In the genomic region with DNA sequence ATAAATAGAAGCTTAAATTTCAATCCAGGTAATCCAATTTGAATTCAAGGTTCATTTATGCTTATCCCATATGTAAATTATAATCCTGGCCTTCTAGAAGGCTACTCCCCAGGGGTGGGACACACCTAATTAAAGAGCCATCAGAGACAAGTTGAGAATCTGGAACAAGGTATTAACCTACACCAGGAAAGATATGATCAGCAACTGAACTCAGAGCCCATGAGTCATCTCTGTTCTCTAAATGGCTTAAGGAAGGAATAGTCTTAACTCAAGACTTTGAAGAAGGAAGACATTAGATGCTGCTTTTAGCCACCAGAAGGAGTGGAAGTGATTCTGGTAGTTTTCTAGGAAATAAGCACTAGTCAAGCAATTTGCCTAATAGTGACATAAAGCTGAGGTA, we compare ENCODE assay signal across 15 cellular contexts.
"Had no signal": no experiment of that assay in that cellular context is flagged by ENCODE, and none has a peak within 500 bp of the region (broad histone marks: within the 10 kb centered on the region; RNA-seq: fewer than 3 reads in every experiment).

No MANE protein-coding gene starts in this region.

- H3K36me3 ChIP-seq: breast epithelium had no signal

- H3K4me1 ChIP-seq: breast epithelium, tibial nerve had no signal

- ATAC-seq: natural killer cell treated with Interleukin-12 subunit alpha and Interleukin-12 subunit beta and Interleukin-15 and Interleukin-18, amount 100 ng/mL, for 72 hours; sciatic nerve; stimulated activated naive B cell treated with anti-CD40 and anti-IgM and Interleukin-4, amounts not matched to agents 10 μg/mL and 1 μg/mL and 100 μg/mL, for 72 hours; T-cell; WTC11 had no signal

- H3K27me3 ChIP-seq: breast epithelium, dorsolateral prefrontal cortex, esophagus squamous epithelium, tibial nerve had no signal

- H3K4me3 ChIP-seq: breast epithelium, dorsolateral prefrontal cortex, esophagus squamous epithelium, tibial nerve had no signal

- H3K27ac ChIP-seq: breast epithelium, dorsolateral prefrontal cortex, esophagus squamous epithelium, tibial nerve had no signal

- DNase-seq: activated CD4-positive, alpha-beta T cell treated with anti-CD3 and anti-CD28 coated beads, Interleukin-2, amount 10 ng/mL, durations not matched to agents 24 days and 14 days; activated effector memory CD4-positive, alpha-beta T cell treated with Interleukin-2 at 50 U/mL for 16 hours; anterior cingulate cortex; dorsolateral prefrontal cortex; esophagus squamous epithelium; foreskin fibroblast; nucleus accumbens; stimulated activated CD4-positive, alpha-beta T cell treated with anti-CD3 and anti-CD28 coated beads, Interleukin-2, amount 100 ng/mL, for 24 hours; stimulated activated naive B cell treated with anti-CD40 and anti-IgM and Interleukin-4, amounts not matched to agents 10 μg/mL and 1 μg/mL and 100 μg/mL, for 72 hours; T-cell had no signal
